Comparison of ENCODE assay signal across 24 cellular contexts in the genomic region with DNA sequence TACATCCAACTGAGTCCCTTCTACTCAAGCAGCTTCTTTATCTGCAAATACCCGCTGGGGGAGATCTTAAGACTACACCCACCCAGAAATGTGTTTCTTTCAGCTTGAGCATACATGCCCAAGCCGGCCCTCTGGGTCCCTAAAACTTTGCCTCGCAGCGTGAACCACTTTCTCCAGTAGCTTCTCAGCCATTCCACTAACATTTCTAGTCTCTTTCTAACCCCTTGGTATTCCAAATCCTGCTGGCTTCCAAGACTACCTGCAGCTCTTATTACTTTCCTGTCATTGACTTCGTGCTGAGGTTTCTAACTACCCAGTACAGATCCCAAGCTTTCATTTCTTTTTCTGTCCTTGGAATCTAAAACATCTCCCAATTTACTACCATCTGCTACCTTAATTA.
"Had no signal": no experiment of that assay in that cellular context is flagged by ENCODE, and none has a peak within 500 bp of the region (broad histone marks: within the 10 kb centered on the region; RNA-seq: fewer than 3 reads in every experiment).

No MANE protein-coding gene starts in this region.

- H2AFZ ChIP-seq: hepatocyte had no signal

- H3K4me3 ChIP-seq: dorsolateral prefrontal cortex, esophagus muscularis mucosa, gastroesophageal sphincter, heart left ventricle, hepatocyte, lung, pancreas, right lobe of liver, suprapubic skin, transverse colon, upper lobe of right lung, uterus had no signal

- H3K27me3 ChIP-seq: dorsolateral prefrontal cortex, esophagus muscularis mucosa, foreskin keratinocyte, gastroesophageal sphincter, hepatocyte, neutrophil, pancreas, right lobe of liver, suprapubic skin, transverse colon, upper lobe of right lung, uterus had no signal

- H3K36me3 ChIP-seq: esophagus muscularis mucosa, gastroesophageal sphincter, heart left ventricle, neutrophil, pancreas, right lobe of liver, suprapubic skin, transverse colon, upper lobe of right lung, uterus had no signal

- H3K27me3 Mint-ChIP-seq: memory B cell; stimulated activated naive CD8-positive, alpha-beta T cell treated with anti-CD3 and anti-CD28 coated beads, Interleukin-15, amount 100 ng/mL, for 72 hours had no signal

- DNase-seq: dorsolateral prefrontal cortex; effector CD4-positive, alpha-beta T cell; foreskin keratinocyte; heart left ventricle; kidney; natural killer cell; pancreas; right lobe of liver; small intestine; stimulated activated CD4-positive, alpha-beta T cell treated with anti-CD3 and anti-CD28 coated beads, Interleukin-15, amount 100 ng/mL, for 24 hours; stimulated activated CD4-positive, alpha-beta T cell treated with anti-CD3 and anti-CD28 coated beads, Interleukin-2, amount 100 ng/mL, for 48 hours; stimulated activated CD8-positive, alpha-beta memory T cell treated with anti-CD3 and anti-CD28 coated beads, Interleukin-4, amount 100 ng/mL, for 48 hours; stimulated activated naive CD4-positive, alpha-beta T cell; stimulated activated naive CD8-positive, alpha-beta T cell treated with anti-CD3 and anti-CD28 coated beads, Interleukin-15, amount 100 ng/mL, for 72 hours; transverse colon; upper lobe of right lung; uterus had no signal

- H3K27ac ChIP-seq: dorsolateral prefrontal cortex, esophagus muscularis mucosa, foreskin keratinocyte, gastroesophageal sphincter, heart left ventricle, hepatocyte, neutrophil, pancreas, right lobe of liver, suprapubic skin, transverse colon, upper lobe of right lung had no signal

- H3K9me3 ChIP-seq: esophagus muscularis mucosa, gastroesophageal sphincter, heart left ventricle, neutrophil, pancreas, right lobe of liver, suprapubic skin, transverse colon, upper lobe of right lung, uterus had no signal

- H3K4me1 ChIP-seq: esophagus muscularis mucosa, gastroesophageal sphincter, heart left ventricle, pancreas, right lobe of liver, upper lobe of right lung, uterus had no signal

- H3K27ac Mint-ChIP-seq: memory B cell; natural killer cell; stimulated activated naive CD8-positive, alpha-beta T cell treated with anti-CD3 and anti-CD28 coated beads, Interleukin-15, amount 100 ng/mL, for 72 hours had no signal

- H3K4me1 Mint-ChIP-seq: memory B cell; natural killer cell; stimulated activated naive CD8-positive, alpha-beta T cell treated with anti-CD3 and anti-CD28 coated beads, Interleukin-15, amount 100 ng/mL, for 72 hours had no signal

- H3K79me2 ChIP-seq: hepatocyte had no signal

- H3K36me3 Mint-ChIP-seq: memory B cell, natural killer cell had no signal

- H3K9me3 Mint-ChIP-seq: memory B cell; natural killer cell; stimulated activated naive CD8-positive, alpha-beta T cell treated with anti-CD3 and anti-CD28 coated beads, Interleukin-15, amount 100 ng/mL, for 72 hours had no signal

- H3K4me2 ChIP-seq: hepatocyte had no signal

- H3K4me3 Mint-ChIP-seq: memory B cell; natural killer cell; stimulated activated naive CD8-positive, alpha-beta T cell treated with anti-CD3 and anti-CD28 coated beads, Interleukin-15, amount 100 ng/mL, for 72 hours had no signal
